Comparison of ENCODE assay signal across 9 cellular contexts in genomic region chr3:136186330-136186729, GRCh38. TPM values are rescaled to one million over a fixed set of nuclear protein-coding genes. Genes with fewer than 3 reads are reported as not detected.
DNase-seq lines count a peak whose midpoint lies in the region; ATAC-seq and TF ChIP-seq lines count a peak whose summit lies in the region.
"Had no signal": no experiment of that assay in that cellular context is flagged by ENCODE, and none has a peak within 500 bp of the region (broad histone marks: within the 10 kb centered on the region; RNA-seq: fewer than 3 reads in every experiment).

No MANE protein-coding gene starts in this region.

- POLR2A ChIA-PET in activated CD8-positive, alpha-beta T cell treated with anti-CD3 and anti-CD28 coated beads, Interleukin-2, amount 10 ng/mL, durations not matched to agents 7 days and 5 days (lab: Charles Lee): interaction anchor here (0.6 to 1.8 kb wide), 3 partner anchors 9 to 1666 kb away, joined by 3 to 6 read pairs (median 3); partner anchors contain the start of gene MSL2

- peaks cover 31% of the 10 kb centered on the region for H3K36me3 Mint-ChIP-seq in activated CD8-positive, alpha-beta T cell treated with anti-CD3 and anti-CD28 coated beads, Interleukin-2, amount 10 ng/mL, durations not matched to agents 7 days and 5 days (ENCODE audit: low read depth)
- H3K36me3 Mint-ChIP-seq in nephron progenitor cell (ENCODE audit: low read depth): peaks cover 78% of the 10 kb centered on the region

- H3K4me1 Mint-ChIP-seq in activated CD8-positive, alpha-beta T cell treated with anti-CD3 and anti-CD28 coated beads, Interleukin-2, amount 10 ng/mL, durations not matched to agents 7 days and 5 days (ENCODE audit: low read depth): peaks cover 76% of the 10 kb centered on the region
- H3K4me1 Mint-ChIP-seq in nephron progenitor cell: peaks cover 44% of the 10 kb centered on the region

- no peaks in the 10 kb centered on the region for H3K9me3 Mint-ChIP-seq in activated CD8-positive, alpha-beta T cell treated with anti-CD3 and anti-CD28 coated beads, Interleukin-2, amount 10 ng/mL, durations not matched to agents 7 days and 5 days (ENCODE audit: insufficient read depth)
- H3K9me3 Mint-ChIP-seq in nephron progenitor cell: peaks cover 49% of the 10 kb centered on the region

- CTCF ChIA-PET in activated CD8-positive, alpha-beta T cell treated with anti-CD3 and anti-CD28 coated beads, Interleukin-2, amount 10 ng/mL, durations not matched to agents 7 days and 5 days (lab: Charles Lee): interaction anchor here (1.0 to 1.3 kb wide), 2 partner anchors 10 to 566 kb away, joined by 3 read pairs; partner anchors contain the start of genes MSL2 and STAG1

- DNase-seq in NCI-H146 (lab: John Stamatoyannopoulos, UW): peak; percentile 20
- DNase-seq in NCI-H146 treated with DMSO at 0.1 percent for 48 hours (lab: John Stamatoyannopoulos, UW; ENCODE audit: unreplicated experiment): no peak
- peak; percentile 49 for DNase-seq in activated CD8-positive, alpha-beta T cell treated with anti-CD3 and anti-CD28 coated beads, Interleukin-2, amount 10 ng/mL, durations not matched to agents 7 days and 5 days
- DNase-seq in nephron progenitor cell: no peak
- DNase-seq in amniotic stem cell (lab: John Stamatoyannopoulos, UW): no peak
- DNase-seq: ACHN had no signal

- ATAC-seq in HG02798 (IDR thresholded peaks at IDR 0.05; ENCODE audit: poor library complexity, unreplicated experiment): peak; percentile 54
- ATAC-seq in activated CD8-positive, alpha-beta T cell treated with anti-CD3 and anti-CD28 coated beads, Interleukin-2, amount 10 ng/mL, durations not matched to agents 7 days and 5 days: peak; percentile 73
- ATAC-seq in GM19035 (IDR thresholded peaks at IDR 0.05; ENCODE audit: unreplicated experiment): no peak
- no peak for ATAC-seq in GM21619 (IDR thresholded peaks at IDR 0.05; ENCODE audit: unreplicated experiment)

- no peak for TF ChIP-seq CTCF in nephron progenitor cell (IDR thresholded peaks at IDR 0.05)

- H3K4me3 Mint-ChIP-seq in activated CD8-positive, alpha-beta T cell treated with anti-CD3 and anti-CD28 coated beads, Interleukin-2, amount 10 ng/mL, durations not matched to agents 7 days and 5 days: no peak overlapping the region
- no peak overlapping the region for H3K4me3 Mint-ChIP-seq in nephron progenitor cell

- H3K27me3 Mint-ChIP-seq in activated CD8-positive, alpha-beta T cell treated with anti-CD3 and anti-CD28 coated beads, Interleukin-2, amount 10 ng/mL, durations not matched to agents 7 days and 5 days (ENCODE audit: low read depth): no peaks in the 10 kb centered on the region
- no peaks in the 10 kb centered on the region for H3K27me3 Mint-ChIP-seq in nephron progenitor cell (ENCODE audit: low read depth, poor library complexity)

- H3K27ac Mint-ChIP-seq in activated CD8-positive, alpha-beta T cell treated with anti-CD3 and anti-CD28 coated beads, Interleukin-2, amount 10 ng/mL, durations not matched to agents 7 days and 5 days: peak overlapping the region; percentile 37
- H3K27ac Mint-ChIP-seq in nephron progenitor cell: peak overlapping the region; percentile 80

RNA-seq across cellular contexts. Expression of gene MSL2, which starts 9.8 kb away (rescaled TPM):
- total RNA-seq in activated CD8-positive, alpha-beta T cell treated with anti-CD3 and anti-CD28 coated beads, Interleukin-2, amount 10 ng/mL, durations not matched to agents 7 days and 5 days: 10 to 100 TPM; 50.7 to 54.0 TPM

Comparison
In these comparisons a context has a peak if more than half of its experiments do, and no peak if none do; other contexts are left out.
1. DNase-seq: peak in NCI-H146 (single experiment) and activated CD8-positive, alpha-beta T cell treated with anti-CD3 and anti-CD28 coated beads, Interleukin-2, amount 10 ng/mL, durations not matched to agents 7 days and 5 days (single experiment); none in NCI-H146 treated with DMSO at 0.1 percent for 48 hours (single experiment), nephron progenitor cell (single experiment) and amniotic stem cell (single experiment).
2. ATAC-seq: peak in HG02798 (single experiment) and activated CD8-positive, alpha-beta T cell treated with anti-CD3 and anti-CD28 coated beads, Interleukin-2, amount 10 ng/mL, durations not matched to agents 7 days and 5 days (single experiment); none in GM19035 (single experiment) and GM21619 (single experiment).